ENCODE assay signal across 8 cellular contexts in genomic region chr1:204505674-204506073, GRCh38. TPM values are rescaled to one million over a fixed set of nuclear protein-coding genes. Genes with fewer than 3 reads are reported as not detected.
A peak's percentile ranks its signal among the peaks of the same experiment; 100 is the strongest.
DNase-seq lines count a peak whose midpoint lies in the region; ATAC-seq and TF ChIP-seq lines count a peak whose summit lies in the region.

No MANE protein-coding gene starts in this region.

- no peak for TF ChIP-seq RAD21 in IMR-90 (IDR thresholded peaks at IDR 0.05; ENCODE audit: low read length)

- no peaks in the 10 kb centered on the region for H3K36me3 ChIP-seq in IMR-90 (ENCODE audit: control insufficient read depth, insufficient read depth, low read length)

- H3K27me3 ChIP-seq in AG04450 (ENCODE audit: control insufficient read depth, insufficient read depth, low read length) = no peaks in the 10 kb centered on the region
- H3K27me3 ChIP-seq in IMR-90 (ENCODE audit: control insufficient read depth, insufficient read depth, low read length) = peaks cover 2% of the 10 kb centered on the region; the same call in 1 of the 2 replicates

- DNase-seq in AG04450 (ENCODE audit: low read depth, low spot score) (no peak), IMR-90 (no peak), MCF 10A (ENCODE audit: unreplicated experiment) (no peak), naive B cell (no peak), GOT3 (lab: John Stamatoyannopoulos, UW) (no peak), NCI-H1436 treated with DMSO at 0.1 percent for 48 hours (lab: John Stamatoyannopoulos, UW) (no peak), NCI-H1092 treated with DMSO at 0.1 percent for 48 hours (lab: John Stamatoyannopoulos, UW) (no peak)

- peaks cover 29% of the 10 kb centered on the region for H3K4me1 Mint-ChIP-seq in MCF 10A (ENCODE audit: insufficient read depth, unreplicated experiment)
- H3K4me1 Mint-ChIP-seq in naive B cell = peaks cover 42 to 77% (median 65%) of the 10 kb centered on the region in 3 donors

- H2BK120ac ChIP-seq in IMR-90 (ENCODE audit: low read depth, low read length) = no peak overlapping the region

- H3K9me3 Mint-ChIP-seq in MCF 10A (ENCODE audit: unreplicated experiment) (no peaks in the 10 kb centered on the region), naive B cell (peaks cover 0 to 11% (median 0%) of the 10 kb centered on the region in 7 donors)

- no peak overlapping the region for H3K9ac ChIP-seq in IMR-90 (ENCODE audit: low read depth, low read length)

- no peak overlapping the region for H2BK5ac ChIP-seq in IMR-90 (ENCODE audit: low read depth, low read length, poor library complexity, severe bottlenecking)

- peak overlapping the region; percentile 34; the same call in 1 of the 2 replicates for H3K23ac ChIP-seq in IMR-90 (ENCODE audit: low read depth, low read length)

- H2AK9ac ChIP-seq in IMR-90 (replicated peaks; ENCODE audit: low read depth, low read length, poor library complexity) = no peak overlapping the region

- no peak overlapping the region for H3K14ac ChIP-seq in IMR-90 (replicated peaks; ENCODE audit: low read depth, low read length)

- no peak overlapping the region for H2BK20ac ChIP-seq in IMR-90 (ENCODE audit: low read depth, low read length)

- no peak overlapping the region for H2BK15ac ChIP-seq in IMR-90 (ENCODE audit: low read depth, low read length)

- H2AK5ac ChIP-seq in IMR-90 (ENCODE audit: low read depth, low read length) = no peak overlapping the region

- H4K5ac ChIP-seq in IMR-90 (ENCODE audit: low read depth, low read length) = no peak overlapping the region

- H3K27ac ChIP-seq in AG04450 (ENCODE audit: low read depth, low read length) = no peak overlapping the region
- H3K27ac ChIP-seq in IMR-90 (ENCODE audit: insufficient read depth, low read length) = no peak overlapping the region

- no peak overlapping the region for H4K8ac ChIP-seq in IMR-90 (ENCODE audit: low read depth in 2 of 2, low read length in 2 of 2)

- H3K36me3 Mint-ChIP-seq in MCF 10A (ENCODE audit: insufficient read depth, unreplicated experiment) (peaks cover 23% of the 10 kb centered on the region), naive B cell (peaks cover 6 to 8% of the 10 kb centered on the region in 2 donors)

- BruUV-seq in IMR-90 (replicated peaks; lab: Mats Ljungman, UMichigan) (no TSS peak), MCF 10A (replicated peaks; lab: Mats Ljungman, UMichigan) (no TSS peak)

- ATAC-seq in IMR-90 (ENCODE audit: low read depth) = no peak
- ATAC-seq in naive B cell (ENCODE audit: low read depth in 2 of 2) = no peak
- ATAC-seq in HG03520 (IDR thresholded peaks at IDR 0.05; ENCODE audit: unreplicated experiment) = no peak

- no peaks in the 10 kb centered on the region for H3K79me1 ChIP-seq in IMR-90 (ENCODE audit: low read depth in 1 of 2, low read length in 2 of 2)

- H3K4ac ChIP-seq in IMR-90 (ENCODE audit: low read depth, low read length) = no peak overlapping the region

- dilution Hi-C loops in IMR-90 (cut with HindIII; ENCODE audit: low sequenced_read_pairs, unreplicated experiment) = no loop called here

- H2AFZ ChIP-seq in IMR-90 (replicated peaks; ENCODE audit: low read length, poor library complexity) = no peak overlapping the region

- no peaks in the 10 kb centered on the region for H3K27me3 Mint-ChIP-seq in MCF 10A (ENCODE audit: insufficient read depth, unreplicated experiment)
- H3K27me3 Mint-ChIP-seq in naive B cell = peaks cover 0 to 10% (median 6%) of the 10 kb centered on the region in 3 donors

- TF ChIP-seq POLR2A in IMR-90 (IDR thresholded peaks at IDR 0.05; ENCODE audit: low read depth, low read length) = no peak

- H4K20me1 ChIP-seq in IMR-90 (ENCODE audit: insufficient read depth, low read length) = peaks cover 3% of the 10 kb centered on the region; the same call in 1 of the 2 replicates

- no peak overlapping the region for H3K18ac ChIP-seq in IMR-90 (ENCODE audit: low read depth, low read length)

- 0 out of 2 replicates have a peak, but pooled peaks cover 3% of the 10 kb centered on the region for H3K9me1 ChIP-seq in IMR-90 (ENCODE audit: insufficient read depth, low read length)

- no peak overlapping the region for H3K56ac ChIP-seq in IMR-90 (ENCODE audit: extremely low read depth, insufficient read depth, low read length)

- no peak for TF ChIP-seq CTCF in AG04450 (IDR thresholded peaks at IDR 0.05; ENCODE audit: low read depth, low read length)
- no peak for TF ChIP-seq CTCF in IMR-90 (conservative IDR thresholded peaks at IDR 0.05; ENCODE audit: low read depth, low read length)
- TF ChIP-seq CTCF in MCF 10A (IDR thresholded peaks at IDR 0.05; ENCODE audit: unreplicated experiment) = no peak

- H4K91ac ChIP-seq in IMR-90 (ENCODE audit: insufficient read depth, low read depth, low read length) = no peak overlapping the region

- peak overlapping the region; percentile 57; the same call in 1 of the 2 replicates for H3K4me3 ChIP-seq in AG04450 (ENCODE audit: low read depth, low read length)
- H3K4me3 ChIP-seq in IMR-90 (ENCODE audit: insufficient read depth, low read depth, low read length) = no peak overlapping the region

- POLR2A ChIA-PET in AG04450 (lab: Yijun Ruan, JAX) (interaction anchor here (0.7 to 2.9 kb wide), 3 partner anchors 11 to 1250 kb away, joined by 3 to 33 read pairs (median 5); partner anchors contain the start of gene MDM4), IMR-90 (lab: Charles Lee; ENCODE audit: unreplicated experiment) (no interaction called here), MCF 10A (lab: Yijun Ruan, JAX) (interaction anchor here (0.7 to 5.9 kb wide), 26 partner anchors 10 to 645 kb away, joined by 3 to 232 read pairs (median 12); partner anchors contain the start of genes ETNK2, MDM4, PIK3C2B and PLEKHA6)

- peak overlapping the region; percentile 7; the same call in 1 of the 2 replicates for H3K4me2 ChIP-seq in IMR-90 (ENCODE audit: low read depth, low read length)

- H3K27ac Mint-ChIP-seq in MCF 10A (ENCODE audit: low read depth, unreplicated experiment) = peak overlapping the region; percentile 90
- H3K27ac Mint-ChIP-seq in naive B cell = peak overlapping the region in 5 of 6 donors; percentile 96 to 100 (median 99)

- intact Hi-C loops in IMR-90 (cut with micrococcal nuclease) = loop anchor here (2.0 kb wide), 1 partner anchor 301 kb away; no protein-coding TSS in a partner anchor
- intact Hi-C loops in MCF 10A (cut with micrococcal nuclease) = loop anchor here (1.0 kb wide), 2 partner anchors 247 to 302 kb away; no protein-coding TSS in a partner anchor

- in situ Hi-C loops in IMR-90 (cut with MboI; ENCODE audit: low sequenced_read_pairs) = no loop called here

- CTCF ChIA-PET in AG04450 (lab: Charles Lee) = interaction anchor here (0.7 to 19.8 kb wide), 6 partner anchors 12 to 301 kb away, joined by 5 to 483 read pairs (median 48); partner anchors contain the start of gene PIK3C2B
- CTCF ChIA-PET in IMR-90 (lab: Yijun Ruan, JAX) = interaction anchor here (0.6 to 2.7 kb wide), 4 partner anchors 28 to 301 kb away, joined by 3 to 9 read pairs (median 6); no protein-coding TSS in a partner anchor
- CTCF ChIA-PET in MCF 10A (lab: Yijun Ruan, JAX) = interaction anchor here (0.7 to 20.9 kb wide), 19 partner anchors 10 to 820 kb away, joined by 3 to 1125 read pairs (median 5); partner anchors contain the start of genes MDM4 and PIK3C2B

- H3K9me3 ChIP-seq in AG04450 (ENCODE audit: control insufficient read depth, insufficient read depth, low read length) (no peaks in the 10 kb centered on the region), IMR-90 (ENCODE audit: control insufficient read depth, insufficient read depth, low read length) (no peaks in the 10 kb centered on the region)

- no peaks in the 10 kb centered on the region for H3K4me1 ChIP-seq in IMR-90 (ENCODE audit: control insufficient read depth, insufficient read depth, low read length)

- H3K4me3 Mint-ChIP-seq in MCF 10A (ENCODE audit: unreplicated experiment) (peak overlapping the region; percentile 77), naive B cell (peak overlapping the region; percentile 90 to 97 (median 94))

TF ChIP-seq in IMR-90, 13 proteins besides CTCF, POLR2A, EP300 and RAD21:
- TF ChIP-seq CHD1 (IDR thresholded peaks at IDR 0.05; ENCODE audit: low read depth, low read length) = no peak
- no peak for TF ChIP-seq MAZ (IDR thresholded peaks at IDR 0.05; ENCODE audit: borderline replicate concordance, low read depth, low read length)
- TF ChIP-seq ELK1 (IDR thresholded peaks at IDR 0.05; ENCODE audit: borderline replicate concordance, low read depth, low read length) = no peak
- no peak for TF ChIP-seq CEBPB (IDR thresholded peaks at IDR 0.05; ENCODE audit: low read depth, low read length)

RNA-seq across cellular contexts. Expression of gene MDM4, which starts 10.5 kb away (rescaled TPM):
- polyA plus RNA-seq in AG04450 (2011; rRNA removed) (16.3 and 21.4 TPM in 2 replicates), IMR-90 (2012; rRNA removed) (3.7 and 7.4 TPM in 2 replicates), naive B cell (ENCODE audit: low read depth in 6 of 6) (10 to 100 TPM; 12.6 to 50.8 (median 28.2) TPM)
- polyA minus RNA-seq in AG04450 (2011; rRNA and poly(A)+ RNA removed) = 31.4 and 53.9 TPM in 2 replicates
- total RNA-seq in IMR-90 (2012; rRNA removed) (19.2 and 20.1 TPM in 2 replicates), MCF 10A (2022) (162 and 174 TPM in 2 replicates)
- 0.76 and 1.6 TPM in 2 replicates for polyA plus RNA-seq in IMR-90 (2012; cell fraction: cytosol; rRNA removed)
- 9.4 and 42.7 TPM in 2 replicates for polyA plus RNA-seq in IMR-90 (2012; cell fraction: nucleus; rRNA removed; ENCODE audit: low replicate concordance)

RNA-seq across cellular contexts. Expression of gene PIK3C2B, which starts 11.1 kb away (rescaled TPM):
- polyA plus RNA-seq in AG04450 (2011; rRNA removed) (4.9 and 6.3 TPM in 2 replicates), IMR-90 (2012; rRNA removed) (2.9 and 4.3 TPM in 2 replicates), naive B cell (ENCODE audit: low read depth in 6 of 6) (10 to 100 TPM in 3 of 6 donors, 1 to 10 TPM in 2, not detected in 1; 8.5 to 16.9 (median 10.6) TPM)
- 16.2 and 16.9 TPM in 2 replicates for polyA minus RNA-seq in AG04450 (2011; rRNA and poly(A)+ RNA removed)
- total RNA-seq in IMR-90 (2012; rRNA removed) (1.1 and 2.8 TPM in 2 replicates), MCF 10A (2022) (3.4 and 4.4 TPM in 2 replicates)
- 1.6 and 3.2 TPM in 2 replicates for polyA plus RNA-seq in IMR-90 (2012; cell fraction: cytosol; rRNA removed)
- 5.1 and 6.9 TPM in 2 replicates for polyA plus RNA-seq in IMR-90 (2012; cell fraction: nucleus; rRNA removed; ENCODE audit: low replicate concordance)
